In the genomic region with DNA sequence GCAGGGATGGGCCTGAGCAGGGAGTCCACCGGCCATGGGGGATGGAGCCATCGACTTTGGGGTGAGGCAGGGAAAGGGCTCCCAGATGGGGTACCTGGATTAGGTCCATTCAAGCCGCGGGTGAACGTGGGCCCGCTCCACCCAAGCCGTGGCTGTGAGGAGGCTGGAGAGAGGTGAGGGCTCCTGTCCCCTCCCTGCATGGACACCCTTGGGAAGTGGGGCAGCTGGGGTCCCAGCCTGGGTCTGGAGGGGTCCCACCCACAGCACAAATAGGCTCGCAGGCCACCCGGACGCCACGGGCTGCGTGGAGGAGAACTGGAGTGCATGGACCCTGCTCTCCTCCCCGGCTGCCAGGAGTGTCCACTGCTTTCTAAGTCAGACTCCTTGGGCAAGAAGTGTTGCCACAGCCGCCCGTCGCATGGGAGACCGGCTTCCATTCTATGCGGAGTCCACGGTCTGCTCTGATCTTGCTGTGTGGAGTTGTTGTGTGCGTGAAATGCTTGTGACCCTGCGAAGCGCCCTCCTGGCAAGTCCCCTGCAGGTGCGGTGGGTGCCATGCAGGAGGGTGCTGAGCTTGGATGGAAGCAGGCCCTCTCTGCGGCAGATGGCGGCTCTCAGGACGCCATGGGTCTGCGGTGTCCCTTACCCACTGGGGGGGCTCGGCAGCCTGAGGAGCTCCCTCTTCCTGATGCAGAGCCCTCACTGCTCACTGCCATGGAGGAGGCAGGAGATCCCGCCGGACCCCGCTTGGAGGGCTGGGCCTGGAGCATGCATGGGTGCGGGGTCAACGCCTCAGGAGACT, we compare ENCODE assay signal across 10 cellular contexts. TPM values are rescaled to one million over a fixed set of nuclear protein-coding genes. Genes with fewer than 3 reads are reported as not detected.
DNase-seq lines count a peak whose midpoint lies in the region; ATAC-seq, FAIRE-seq and TF ChIP-seq lines count a peak whose summit lies in the region.
"Had no signal": no experiment of that assay in that cellular context is flagged by ENCODE, and none has a peak within 500 bp of the region (broad histone marks: within the 10 kb centered on the region; RNA-seq: fewer than 3 reads in every experiment).

No MANE protein-coding gene starts in this region.

- H3K4me3 ChIP-seq in right atrium auricular region, result peak overlapping the region; percentile 94 to 100
- H3K4me3 ChIP-seq in bronchial epithelial cell (ENCODE audit: low read depth, low read length), result peak overlapping the region; percentile 88
- H3K4me3 ChIP-seq in mucosa of rectum (ENCODE audit: low read length in 2 of 2), result peak overlapping the region; percentile 80 to 82

- peak overlapping the region; percentile 76 to 92 for H3K9ac ChIP-seq in mucosa of rectum (ENCODE audit: low read depth in 1 of 2, low read length in 2 of 2)

- ATAC-seq in Right ventricle myocardium inferior (no peak), HG03159 (IDR thresholded peaks at IDR 0.05; ENCODE audit: unreplicated experiment) (no peak), GM21423 (IDR thresholded peaks at IDR 0.05; ENCODE audit: unreplicated experiment) (no peak)

- no peaks in the 10 kb centered on the region for H3K27me3 ChIP-seq in right atrium auricular region
- no peaks in the 10 kb centered on the region for H3K27me3 ChIP-seq in bronchial epithelial cell (ENCODE audit: control insufficient read depth, insufficient read depth, low read length)
- H3K27me3 ChIP-seq in mucosa of rectum (ENCODE audit: control insufficient read depth in 2 of 2, insufficient read depth in 2 of 2, low read length in 2 of 2), result no peaks in the 10 kb centered on the region

- DNase-seq in right atrium auricular region (ENCODE audit: low spot score) (no peak), Right ventricle myocardium inferior (ENCODE audit: missing footprints) (no peak), bronchial epithelial cell (ENCODE audit: low read depth) (no peak), mucosa of gallbladder (ENCODE audit: low spot score) (no peak), NOMO-1 treated with dmso at 0.1 percent for 144 hours (lab: John Stamatoyannopoulos, UW; ENCODE audit: unreplicated experiment) (no peak)
- DNase-seq: hippocampal formation, NCI-H510A treated with DMSO at 0.1 percent for 48 hours had no signal

- intact Hi-C loops in Right ventricle myocardium inferior (cut with DNase I), result loop anchor here (5.0 kb wide), 2 partner anchors 38 to 132 kb away; partner anchors contain the start of gene FAM174C

- H3K9me3 ChIP-seq in right atrium auricular region (no peaks in the 10 kb centered on the region), mucosa of rectum (ENCODE audit: control insufficient read depth in 2 of 2, low read length in 2 of 2) (no peaks in the 10 kb centered on the region)

- H3K4me1 ChIP-seq in right atrium auricular region, result peaks cover 0 to 62% of the 10 kb centered on the region in 2 donors
- peaks cover 29 to 40% of the 10 kb centered on the region in 2 donors for H3K4me1 ChIP-seq in mucosa of rectum (ENCODE audit: control insufficient read depth in 2 of 2, insufficient read depth in 2 of 2, low read length in 2 of 2)

- H3K27ac ChIP-seq in right atrium auricular region (peak overlapping the region; percentile 97 to 98), mucosa of rectum (ENCODE audit: low read depth in 2 of 2, low read length in 2 of 2) (peak overlapping the region; percentile 85 to 89)

- FAIRE-seq in bronchial epithelial cell (lab: Jason Lieb, UNC), result no peak

- TF ChIP-seq CTCF in right atrium auricular region (IDR thresholded peaks at IDR 0.05), result no peak
- TF ChIP-seq CTCF in bronchial epithelial cell (IDR thresholded peaks at IDR 0.05; ENCODE audit: insufficient read depth, low read length, severe bottlenecking), result no peak

- peaks cover 5% of the 10 kb centered on the region for H3K36me3 ChIP-seq in right atrium auricular region
- H3K36me3 ChIP-seq in bronchial epithelial cell (ENCODE audit: control insufficient read depth, insufficient read depth, low read length), result peaks cover 20% of the 10 kb centered on the region
- peaks cover 7 to 21% of the 10 kb centered on the region in 2 donors for H3K36me3 ChIP-seq in mucosa of rectum (ENCODE audit: control insufficient read depth in 2 of 2, insufficient read depth in 2 of 2, low read length in 2 of 2)

RNA-seq across cellular contexts. Expression of gene DAZAP1, which starts 2.0 kb away (rescaled TPM):
- total RNA-seq in right atrium auricular region (10 to 100 TPM; 32.6 to 47.5 TPM), Right ventricle myocardium inferior (88.4 TPM), bronchial epithelial cell (115 and 128 TPM in 2 replicates), mucosa of gallbladder (77.7 TPM)

RNA-seq across cellular contexts. Expression of gene GAMT, which starts 8.1 kb away (rescaled TPM):
- total RNA-seq in right atrium auricular region, result 10 to 100 TPM; 45.8 to 92.5 TPM
- total RNA-seq in Right ventricle myocardium inferior, result 85.8 TPM
- 6.8 and 9.7 TPM in 2 replicates for total RNA-seq in bronchial epithelial cell
- 27.9 TPM for total RNA-seq in mucosa of gallbladder

RNA-seq across cellular contexts. Expression of gene NDUFS7, which starts 25.7 kb away (rescaled TPM):
- 100 to 1,000 TPM; 234 to 326 TPM for total RNA-seq in right atrium auricular region
- 443 TPM for total RNA-seq in Right ventricle myocardium inferior
- 101 and 109 TPM in 2 replicates for total RNA-seq in bronchial epithelial cell
- 121 TPM for total RNA-seq in mucosa of gallbladder

RNA-seq across cellular contexts. Expression of gene RPS15, which starts 28.8 kb away (rescaled TPM):
- total RNA-seq in right atrium auricular region, result 1,000 to 10,000 TPM; 1,712 to 2,156 TPM
- total RNA-seq in Right ventricle myocardium inferior, result 695 TPM
- total RNA-seq in bronchial epithelial cell, result 380 and 966 TPM in 2 replicates
- 877 TPM for total RNA-seq in mucosa of gallbladder

RNA-seq across cellular contexts. Expression of gene APC2, which starts 40.5 kb away (rescaled TPM):
- total RNA-seq in right atrium auricular region, result under 1 TPM; 0.04 to 0.35 TPM
- 0.14 TPM for total RNA-seq in Right ventricle myocardium inferior
- under 0.01 TPM in 2 replicates for total RNA-seq in bronchial epithelial cell
- total RNA-seq in mucosa of gallbladder, result 0.43 TPM
